In the genomic region with DNA sequence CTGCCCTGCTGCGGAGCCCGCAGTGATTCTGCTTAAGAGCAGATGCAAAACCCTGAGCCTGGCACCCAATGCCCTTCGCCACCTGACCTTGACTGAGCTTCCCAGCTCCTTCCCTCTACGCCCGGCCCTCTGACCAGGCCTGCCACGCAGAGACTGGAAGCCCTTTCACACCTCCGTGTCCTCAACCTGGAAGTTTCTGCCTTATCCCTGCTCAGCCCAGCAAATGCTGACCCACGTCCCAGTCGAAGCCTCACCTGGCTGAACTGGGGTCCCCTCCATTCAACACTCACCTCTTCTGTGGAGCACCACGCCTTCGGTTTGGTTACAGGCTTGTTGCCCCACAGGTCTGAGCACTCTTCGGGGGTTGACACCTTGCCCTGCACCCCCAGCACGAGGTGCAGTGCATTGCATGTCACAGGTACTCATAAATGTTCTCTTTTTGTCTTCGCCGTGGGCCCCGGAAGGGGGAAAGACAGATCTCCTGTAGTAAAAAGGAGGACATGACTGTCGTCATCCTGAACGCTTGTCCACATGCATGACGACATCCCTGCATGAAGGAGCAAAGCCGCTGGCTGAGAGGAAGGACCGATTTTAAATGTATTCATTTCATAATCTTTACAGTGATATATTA, we compare ENCODE assay signal across 27 cellular contexts.
"Had no signal": no experiment of that assay in that cellular context is flagged by ENCODE, and none has a peak within 500 bp of the region (broad histone marks: within the 10 kb centered on the region; RNA-seq: fewer than 3 reads in every experiment).

No MANE protein-coding gene starts in this region.

- H3K27me3 ChIP-seq: adrenal gland, body of pancreas, thyroid gland, upper lobe of left lung, vagina had no signal

- H3K9me3 Mint-ChIP-seq: activated CD4-positive, alpha-beta memory T cell treated with anti-CD3 and anti-CD28 coated beads for 36 hours; activated naive CD4-positive, alpha-beta T cell treated with anti-CD3 and anti-CD28 coated beads for 36 hours; activated naive CD8-positive, alpha-beta T cell treated with anti-CD3 and anti-CD28 coated beads for 36 hours; activated T-helper 1 cell treated with anti-CD3 and anti-CD28 coated beads, Interleukin-12 subunit alpha, Interleukin-12 subunit beta, Interleukin-2, Interleukin-4 antibody, amounts not matched to agents 30 ng/mL and 10 ng/mL and 1 ng/mL, durations not matched to agents 14 hours and 24 hours and 36 hours; natural killer cell; stimulated activated naive B cell treated with anti-CD40 and anti-IgM and Interleukin-4, amounts not matched to agents 10 μg/mL and 1 μg/mL and 100 μg/mL, for 72 hours had no signal

- FAIRE-seq: endothelial cell of umbilical vein had no signal

- H3K9me3 ChIP-seq: adrenal gland, body of pancreas, heart left ventricle, left lung, lower lobe of right lung, neutrophil, stomach, thyroid gland, upper lobe of left lung, vagina had no signal

- H3K4me1 ChIP-seq: adrenal gland, body of pancreas, left lung, lower lobe of right lung, thyroid gland had no signal

- DNase-seq: activated CD4-positive, alpha-beta memory T cell treated with anti-CD3 and anti-CD28 coated beads for 36 hours; activated CD4-positive, alpha-beta T cell treated with anti-CD3 and anti-CD28 coated beads for 48 hours; activated CD8-positive, alpha-beta memory T cell treated with anti-CD3 and anti-CD28 coated beads, Interleukin-2, amount 50 U/mL, for 4 hours; activated effector memory CD4-positive, alpha-beta T cell treated with anti-CD3 and anti-CD28 coated beads, Interleukin-2, amount 50 U/mL, for 16 hours; activated naive CD4-positive, alpha-beta T cell treated with anti-CD3 and anti-CD28 coated beads for 36 hours; activated naive CD8-positive, alpha-beta T cell treated with anti-CD3 and anti-CD28 coated beads for 36 hours; activated T-cell treated with anti-CD3 and anti-CD28 coated beads, Interleukin-2, amount 50 U/mL, for 1 hour; adrenal gland; body of pancreas; kidney glomerular epithelial cell; left lung; lower lobe of right lung; mesenchymal stem cell; natural killer cell; stimulated activated CD4-positive, alpha-beta T cell treated with anti-CD3 and anti-CD28 coated beads, Interleukin-2, amount 100 ng/mL, for 24 hours; stimulated activated naive B cell treated with anti-CD40 and anti-IgM and Interleukin-4, amounts not matched to agents 10 μg/mL and 1 μg/mL and 100 μg/mL, for 72 hours; stomach; thyroid gland; upper lobe of left lung had no signal

- H3K4me2 ChIP-seq: smooth muscle cell had no signal

- H3K27ac ChIP-seq: adrenal gland, body of pancreas, heart left ventricle, left lung, lower lobe of right lung, neutrophil, stomach, thyroid gland, upper lobe of left lung, vagina had no signal

- H3K4me1 Mint-ChIP-seq: activated naive CD8-positive, alpha-beta T cell treated with anti-CD3 and anti-CD28 coated beads for 36 hours had no signal

- H3K4me3 ChIP-seq: adrenal gland, body of pancreas, heart left ventricle, left lung, lower lobe of right lung, smooth muscle cell, stomach, thyroid gland, upper lobe of left lung, vagina had no signal

- H3K4me3 Mint-ChIP-seq: activated CD4-positive, alpha-beta memory T cell treated with anti-CD3 and anti-CD28 coated beads for 36 hours; activated naive CD4-positive, alpha-beta T cell treated with anti-CD3 and anti-CD28 coated beads for 36 hours; activated naive CD8-positive, alpha-beta T cell treated with anti-CD3 and anti-CD28 coated beads for 36 hours; activated T-helper 1 cell treated with anti-CD3 and anti-CD28 coated beads, Interleukin-12 subunit alpha, Interleukin-12 subunit beta, Interleukin-2, Interleukin-4 antibody, amounts not matched to agents 30 ng/mL and 10 ng/mL and 1 ng/mL, durations not matched to agents 14 hours and 24 hours and 36 hours; natural killer cell; stimulated activated naive B cell treated with anti-CD40 and anti-IgM and Interleukin-4, amounts not matched to agents 10 μg/mL and 1 μg/mL and 100 μg/mL, for 72 hours had no signal

- ATAC-seq: activated CD4-positive, CD25-positive, alpha-beta regulatory T cell treated with anti-CD3 and anti-CD28 coated beads, Interleukin-2, amount 50 U/mL, for 24 hours; body of pancreas; heart left ventricle; left lung; lower lobe of right lung; natural killer cell; stimulated activated naive B cell treated with anti-CD40 and anti-IgM and Interleukin-4, amounts not matched to agents 10 μg/mL and 1 μg/mL and 100 μg/mL, for 72 hours had no signal

- H3K27ac Mint-ChIP-seq: activated CD4-positive, alpha-beta memory T cell treated with anti-CD3 and anti-CD28 coated beads for 36 hours; activated naive CD4-positive, alpha-beta T cell treated with anti-CD3 and anti-CD28 coated beads for 36 hours; activated naive CD8-positive, alpha-beta T cell treated with anti-CD3 and anti-CD28 coated beads for 36 hours; activated T-helper 1 cell treated with anti-CD3 and anti-CD28 coated beads, Interleukin-12 subunit alpha, Interleukin-12 subunit beta, Interleukin-2, Interleukin-4 antibody, amounts not matched to agents 30 ng/mL and 10 ng/mL and 1 ng/mL, durations not matched to agents 14 hours and 24 hours and 36 hours; natural killer cell; progenitor cell of endocrine pancreas; stimulated activated naive B cell treated with anti-CD40 and anti-IgM and Interleukin-4, amounts not matched to agents 10 μg/mL and 1 μg/mL and 100 μg/mL, for 72 hours had no signal

- H3K36me3 Mint-ChIP-seq: activated CD4-positive, alpha-beta memory T cell treated with anti-CD3 and anti-CD28 coated beads for 36 hours; activated naive CD8-positive, alpha-beta T cell treated with anti-CD3 and anti-CD28 coated beads for 36 hours; natural killer cell; stimulated activated naive B cell treated with anti-CD40 and anti-IgM and Interleukin-4, amounts not matched to agents 10 μg/mL and 1 μg/mL and 100 μg/mL, for 72 hours had no signal

- H3K36me3 ChIP-seq: adrenal gland, heart left ventricle, left lung, lower lobe of right lung, neutrophil, stomach, thyroid gland, upper lobe of left lung, vagina had no signal
